In the genomic region with DNA sequence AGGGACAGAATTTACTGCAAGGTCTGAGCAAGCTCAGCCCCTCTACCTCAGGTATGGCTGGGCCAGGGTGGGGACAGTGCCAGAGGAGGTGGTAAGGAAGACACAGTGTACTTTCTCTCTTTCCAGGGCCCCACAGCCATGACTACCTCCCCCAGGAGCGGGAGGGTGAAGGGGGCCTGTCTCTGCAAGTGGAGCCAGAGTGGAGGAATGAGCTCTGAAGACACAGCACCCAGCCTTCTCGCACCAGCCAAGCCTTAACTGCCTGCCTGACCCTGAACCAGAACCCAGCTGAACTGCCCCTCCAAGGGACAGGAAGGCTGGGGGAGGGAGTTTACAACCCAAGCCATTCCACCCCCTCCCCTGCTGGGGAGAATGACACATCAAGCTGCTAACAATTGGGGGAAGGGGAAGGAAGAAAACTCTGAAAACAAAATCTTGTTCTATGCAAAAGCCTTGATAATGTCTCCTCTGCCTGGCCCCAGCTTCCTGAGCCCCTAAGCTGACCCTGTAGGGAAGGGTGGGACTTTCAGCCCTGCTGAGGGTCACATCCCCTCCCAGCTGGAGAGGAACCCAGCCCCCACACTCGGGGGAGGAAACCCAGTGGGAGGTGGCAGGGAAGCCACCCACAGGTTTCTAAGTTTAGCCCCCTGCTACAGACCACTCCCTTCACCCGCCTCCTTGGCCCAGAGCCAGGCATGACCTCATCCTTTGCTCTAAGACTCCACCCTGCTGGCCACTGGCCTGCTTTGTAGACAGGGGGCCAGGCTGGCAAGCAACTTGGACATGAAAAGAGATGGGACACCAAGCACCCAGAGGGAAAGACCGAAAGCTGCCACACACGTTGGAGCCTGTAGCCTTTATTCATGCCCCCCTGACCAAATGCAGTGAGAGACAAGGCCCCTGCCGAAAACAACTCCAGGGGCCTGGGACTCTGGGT, we compare ENCODE assay signal across 1 cellular context.
TF ChIP-seq lines count a peak whose summit lies in the region.

No MANE protein-coding gene starts in this region.

TF ChIP-seq in H1, 55 proteins besides CTCF, POLR2A, EP300 and RAD21:
- TF ChIP-seq TCF12 (IDR thresholded peaks at IDR 0.05; ENCODE audit: low read depth, low read length) (peak; percentile 56; the same call in 1 of the 2 replicates), ASH2L (IDR thresholded peaks at IDR 0.05; ENCODE audit: low read length) (peak; percentile 48), POLR2AphosphoS5 (IDR thresholded peaks at IDR 0.05; ENCODE audit: low read depth, low read length) (peak; percentile 85), RXRA (IDR thresholded peaks at IDR 0.05; ENCODE audit: insufficient read depth, low read depth, low read length) (no peak), KDM1A (IDR thresholded peaks at IDR 0.05; ENCODE audit: borderline replicate concordance, low read length) (peak; percentile 35; the same call in 1 of the 2 replicates), JUN (IDR thresholded peaks at IDR 0.05; ENCODE audit: low read depth, low read length) (peak; percentile 39; the same call in 1 of the 2 replicates), EGR1 (IDR thresholded peaks at IDR 0.05; ENCODE audit: borderline replicate concordance, low read depth, low read length) (peak; percentile 77; the same call in 1 of the 2 replicates), RNF2 (IDR thresholded peaks at IDR 0.05; ENCODE audit: borderline replicate concordance, low read depth, low read length, missing control alignments, poor library complexity, severe bottlenecking) (no peak), JUND (IDR thresholded peaks at IDR 0.05; ENCODE audit: low read length) (peak; percentile 86), SP1 (IDR thresholded peaks at IDR 0.05; ENCODE audit: low read depth, low read length) (peak; percentile 77), SRF (IDR thresholded peaks at IDR 0.05; ENCODE audit: low read depth, low read length) (no peak)
- TF ChIP-seq, protein P1, sequence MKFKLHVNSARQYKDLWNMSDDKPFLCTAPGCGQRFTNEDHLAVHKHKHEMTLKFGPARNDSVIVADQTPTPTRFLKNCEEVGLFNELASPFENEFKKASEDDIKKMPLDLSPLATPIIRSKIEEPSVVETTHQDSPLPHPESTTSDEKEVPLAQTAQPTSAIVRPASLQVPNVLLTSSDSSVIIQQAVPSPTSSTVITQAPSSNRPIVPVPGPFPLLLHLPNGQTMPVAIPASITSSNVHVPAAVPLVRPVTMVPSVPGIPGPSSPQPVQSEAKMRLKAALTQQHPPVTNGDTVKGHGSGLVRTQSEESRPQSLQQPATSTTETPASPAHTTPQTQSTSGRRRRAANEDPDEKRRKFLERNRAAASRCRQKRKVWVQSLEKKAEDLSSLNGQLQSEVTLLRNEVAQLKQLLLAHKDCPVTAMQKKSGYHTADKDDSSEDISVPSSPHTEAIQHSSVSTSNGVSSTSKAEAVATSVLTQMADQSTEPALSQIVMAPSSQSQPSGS (IDR thresholded peaks at IDR 0.05; ENCODE audit: low read length): peak; percentile 94
